1 cellular context compared by ENCODE assay signal in the genomic region with DNA sequence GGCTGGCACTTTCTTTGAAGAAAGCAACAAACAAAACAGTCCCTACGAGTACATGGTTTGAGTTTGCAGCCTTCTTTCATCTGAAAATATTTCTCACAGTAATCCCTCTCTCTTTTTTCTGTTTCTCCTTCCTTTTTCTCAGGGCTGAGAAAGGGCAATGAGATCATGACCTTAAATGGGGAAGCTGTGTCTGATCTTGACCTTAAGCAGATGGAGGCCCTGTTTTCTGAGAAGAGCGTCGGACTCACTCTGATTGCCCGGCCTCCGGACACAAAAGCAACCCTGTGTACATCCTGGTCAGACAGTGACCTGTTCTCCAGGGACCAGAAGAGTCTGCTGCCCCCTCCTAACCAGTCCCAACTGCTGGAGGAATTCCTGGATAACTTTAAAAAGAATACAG.
TF ChIP-seq lines count a peak whose summit lies in the region.

No MANE protein-coding gene starts in this region.

TF ChIP-seq in GM12878, 131 proteins besides CTCF, POLR2A, EP300 and RAD21:
- TF ChIP-seq, protein P1, sequence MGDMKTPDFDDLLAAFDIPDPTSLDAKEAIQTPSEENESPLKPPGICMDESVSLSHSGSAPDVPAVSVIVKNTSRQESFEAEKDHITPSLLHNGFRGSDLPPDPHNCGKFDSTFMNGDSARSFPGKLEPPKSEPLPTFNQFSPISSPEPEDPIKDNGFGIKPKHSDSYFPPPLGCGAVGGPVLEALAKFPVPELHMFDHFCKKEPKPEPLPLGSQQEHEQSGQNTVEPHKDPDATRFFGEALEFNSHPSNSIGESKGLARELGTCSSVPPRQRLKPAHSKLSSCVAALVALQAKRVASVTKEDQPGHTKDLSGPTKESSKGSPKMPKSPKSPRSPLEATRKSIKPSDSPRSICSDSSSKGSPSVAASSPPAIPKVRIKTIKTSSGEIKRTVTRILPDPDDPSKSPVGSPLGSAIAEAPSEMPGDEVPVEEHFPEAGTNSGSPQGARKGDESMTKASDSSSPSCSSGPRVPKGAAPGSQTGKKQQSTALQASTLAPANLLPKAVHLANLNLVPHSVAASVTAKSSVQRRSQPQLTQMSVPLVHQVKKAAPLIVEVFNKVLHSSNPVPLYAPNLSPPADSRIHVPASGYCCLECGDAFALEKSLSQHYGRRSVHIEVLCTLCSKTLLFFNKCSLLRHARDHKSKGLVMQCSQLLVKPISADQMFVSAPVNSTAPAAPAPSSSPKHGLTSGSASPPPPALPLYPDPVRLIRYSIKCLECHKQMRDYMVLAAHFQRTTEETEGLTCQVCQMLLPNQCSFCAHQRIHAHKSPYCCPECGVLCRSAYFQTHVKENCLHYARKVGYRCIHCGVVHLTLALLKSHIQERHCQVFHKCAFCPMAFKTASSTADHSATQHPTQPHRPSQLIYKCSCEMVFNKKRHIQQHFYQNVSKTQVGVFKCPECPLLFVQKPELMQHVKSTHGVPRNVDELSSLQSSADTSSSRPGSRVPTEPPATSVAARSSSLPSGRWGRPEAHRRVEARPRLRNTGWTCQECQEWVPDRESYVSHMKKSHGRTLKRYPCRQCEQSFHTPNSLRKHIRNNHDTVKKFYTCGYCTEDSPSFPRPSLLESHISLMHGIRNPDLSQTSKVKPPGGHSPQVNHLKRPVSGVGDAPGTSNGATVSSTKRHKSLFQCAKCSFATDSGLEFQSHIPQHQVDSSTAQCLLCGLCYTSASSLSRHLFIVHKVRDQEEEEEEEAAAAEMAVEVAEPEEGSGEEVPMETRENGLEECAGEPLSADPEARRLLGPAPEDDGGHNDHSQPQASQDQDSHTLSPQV (IDR thresholded peaks at IDR 0.05) = peak; percentile 44; the same call in 1 of the 2 replicates
- TF ChIP-seq ESRRA (IDR thresholded peaks at IDR 0.05; ENCODE audit: low read length) = peak; percentile 63; the same call in 1 of the 2 replicates
- TF ChIP-seq NR2C1 (IDR thresholded peaks at IDR 0.05) = 0 out of 2 replicates have a peak, but pooled peaks have one; percentile 33
- TF ChIP-seq POLR2AphosphoS5 (IDR thresholded peaks at IDR 0.05; ENCODE audit: low read length) = peak; percentile 64; the same call in 1 of the 2 replicates
- TF ChIP-seq BHLHE40 (IDR thresholded peaks at IDR 0.05; ENCODE audit: borderline replicate concordance in 1 of 2, low read depth in 2 of 2, low read length in 1 of 2) = peak in 1 of 2 experiments; percentile 6; a peak in 1 of 4 replicates
- TF ChIP-seq MEF2B (IDR thresholded peaks at IDR 0.05; ENCODE audit: partially characterized antibody, poor library complexity, severe bottlenecking) = peak; percentile 53
- TF ChIP-seq HCFC1 (IDR thresholded peaks at IDR 0.05; ENCODE audit: low read length) = no peak
- 0 out of 2 replicates have a peak, but pooled peaks have one; percentile 46 for TF ChIP-seq RB1 (IDR thresholded peaks at IDR 0.05; ENCODE audit: borderline replicate concordance)
- TF ChIP-seq BCL11A (IDR thresholded peaks at IDR 0.05; ENCODE audit: low read depth, low read length) = no peak
- TF ChIP-seq, protein P2, sequence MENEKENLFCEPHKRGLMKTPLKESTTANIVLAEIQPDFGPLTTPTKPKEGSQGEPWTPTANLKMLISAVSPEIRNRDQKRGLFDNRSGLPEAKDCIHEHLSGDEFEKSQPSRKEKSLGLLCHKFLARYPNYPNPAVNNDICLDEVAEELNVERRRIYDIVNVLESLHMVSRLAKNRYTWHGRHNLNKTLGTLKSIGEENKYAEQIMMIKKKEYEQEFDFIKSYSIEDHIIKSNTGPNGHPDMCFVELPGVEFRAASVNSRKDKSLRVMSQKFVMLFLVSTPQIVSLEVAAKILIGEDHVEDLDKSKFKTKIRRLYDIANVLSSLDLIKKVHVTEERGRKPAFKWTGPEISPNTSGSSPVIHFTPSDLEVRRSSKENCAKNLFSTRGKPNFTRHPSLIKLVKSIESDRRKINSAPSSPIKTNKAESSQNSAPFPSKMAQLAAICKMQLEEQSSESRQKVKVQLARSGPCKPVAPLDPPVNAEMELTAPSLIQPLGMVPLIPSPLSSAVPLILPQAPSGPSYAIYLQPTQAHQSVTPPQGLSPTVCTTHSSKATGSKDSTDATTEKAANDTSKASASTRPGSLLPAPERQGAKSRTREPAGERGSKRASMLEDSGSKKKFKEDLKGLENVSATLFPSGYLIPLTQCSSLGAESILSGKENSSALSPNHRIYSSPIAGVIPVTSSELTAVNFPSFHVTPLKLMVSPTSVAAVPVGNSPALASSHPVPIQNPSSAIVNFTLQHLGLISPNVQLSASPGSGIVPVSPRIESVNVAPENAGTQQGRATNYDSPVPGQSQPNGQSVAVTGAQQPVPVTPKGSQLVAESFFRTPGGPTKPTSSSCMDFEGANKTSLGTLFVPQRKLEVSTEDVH (IDR thresholded peaks at IDR 0.05; ENCODE audit: low read depth, partially characterized antibody) = no peak
- TF ChIP-seq, protein P3, sequence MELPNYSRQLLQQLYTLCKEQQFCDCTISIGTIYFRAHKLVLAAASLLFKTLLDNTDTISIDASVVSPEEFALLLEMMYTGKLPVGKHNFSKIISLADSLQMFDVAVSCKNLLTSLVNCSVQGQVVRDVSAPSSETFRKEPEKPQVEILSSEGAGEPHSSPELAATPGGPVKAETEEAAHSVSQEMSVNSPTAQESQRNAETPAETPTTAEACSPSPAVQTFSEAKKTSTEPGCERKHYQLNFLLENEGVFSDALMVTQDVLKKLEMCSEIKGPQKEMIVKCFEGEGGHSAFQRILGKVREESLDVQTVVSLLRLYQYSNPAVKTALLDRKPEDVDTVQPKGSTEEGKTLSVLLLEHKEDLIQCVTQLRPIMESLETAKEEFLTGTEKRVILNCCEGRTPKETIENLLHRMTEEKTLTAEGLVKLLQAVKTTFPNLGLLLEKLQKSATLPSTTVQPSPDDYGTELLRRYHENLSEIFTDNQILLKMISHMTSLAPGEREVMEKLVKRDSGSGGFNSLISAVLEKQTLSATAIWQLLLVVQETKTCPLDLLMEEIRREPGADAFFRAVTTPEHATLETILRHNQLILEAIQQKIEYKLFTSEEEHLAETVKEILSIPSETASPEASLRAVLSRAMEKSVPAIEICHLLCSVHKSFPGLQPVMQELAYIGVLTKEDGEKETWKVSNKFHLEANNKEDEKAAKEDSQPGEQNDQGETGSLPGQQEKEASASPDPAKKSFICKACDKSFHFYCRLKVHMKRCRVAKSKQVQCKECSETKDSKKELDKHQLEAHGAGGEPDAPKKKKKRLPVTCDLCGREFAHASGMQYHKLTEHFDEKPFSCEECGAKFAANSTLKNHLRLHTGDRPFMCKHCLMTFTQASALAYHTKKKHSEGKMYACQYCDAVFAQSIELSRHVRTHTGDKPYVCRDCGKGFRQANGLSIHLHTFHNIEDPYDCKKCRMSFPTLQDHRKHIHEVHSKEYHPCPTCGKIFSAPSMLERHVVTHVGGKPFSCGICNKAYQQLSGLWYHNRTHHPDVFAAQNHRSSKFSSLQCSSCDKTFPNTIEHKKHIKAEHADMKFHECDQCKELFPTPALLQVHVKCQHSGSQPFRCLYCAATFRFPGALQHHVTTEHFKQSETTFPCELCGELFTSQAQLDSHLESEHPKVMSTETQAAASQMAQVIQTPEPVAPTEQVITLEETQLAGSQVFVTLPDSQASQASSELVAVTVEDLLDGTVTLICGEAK (IDR thresholded peaks at IDR 0.05; ENCODE audit: borderline replicate concordance) = no peak
- TF ChIP-seq NR2F1 (conservative IDR thresholded peaks at IDR 0.05) = peak; percentile 94
- TF ChIP-seq EED (IDR thresholded peaks at IDR 0.05; ENCODE audit: low read depth) = no peak
- TF ChIP-seq, protein P4, sequence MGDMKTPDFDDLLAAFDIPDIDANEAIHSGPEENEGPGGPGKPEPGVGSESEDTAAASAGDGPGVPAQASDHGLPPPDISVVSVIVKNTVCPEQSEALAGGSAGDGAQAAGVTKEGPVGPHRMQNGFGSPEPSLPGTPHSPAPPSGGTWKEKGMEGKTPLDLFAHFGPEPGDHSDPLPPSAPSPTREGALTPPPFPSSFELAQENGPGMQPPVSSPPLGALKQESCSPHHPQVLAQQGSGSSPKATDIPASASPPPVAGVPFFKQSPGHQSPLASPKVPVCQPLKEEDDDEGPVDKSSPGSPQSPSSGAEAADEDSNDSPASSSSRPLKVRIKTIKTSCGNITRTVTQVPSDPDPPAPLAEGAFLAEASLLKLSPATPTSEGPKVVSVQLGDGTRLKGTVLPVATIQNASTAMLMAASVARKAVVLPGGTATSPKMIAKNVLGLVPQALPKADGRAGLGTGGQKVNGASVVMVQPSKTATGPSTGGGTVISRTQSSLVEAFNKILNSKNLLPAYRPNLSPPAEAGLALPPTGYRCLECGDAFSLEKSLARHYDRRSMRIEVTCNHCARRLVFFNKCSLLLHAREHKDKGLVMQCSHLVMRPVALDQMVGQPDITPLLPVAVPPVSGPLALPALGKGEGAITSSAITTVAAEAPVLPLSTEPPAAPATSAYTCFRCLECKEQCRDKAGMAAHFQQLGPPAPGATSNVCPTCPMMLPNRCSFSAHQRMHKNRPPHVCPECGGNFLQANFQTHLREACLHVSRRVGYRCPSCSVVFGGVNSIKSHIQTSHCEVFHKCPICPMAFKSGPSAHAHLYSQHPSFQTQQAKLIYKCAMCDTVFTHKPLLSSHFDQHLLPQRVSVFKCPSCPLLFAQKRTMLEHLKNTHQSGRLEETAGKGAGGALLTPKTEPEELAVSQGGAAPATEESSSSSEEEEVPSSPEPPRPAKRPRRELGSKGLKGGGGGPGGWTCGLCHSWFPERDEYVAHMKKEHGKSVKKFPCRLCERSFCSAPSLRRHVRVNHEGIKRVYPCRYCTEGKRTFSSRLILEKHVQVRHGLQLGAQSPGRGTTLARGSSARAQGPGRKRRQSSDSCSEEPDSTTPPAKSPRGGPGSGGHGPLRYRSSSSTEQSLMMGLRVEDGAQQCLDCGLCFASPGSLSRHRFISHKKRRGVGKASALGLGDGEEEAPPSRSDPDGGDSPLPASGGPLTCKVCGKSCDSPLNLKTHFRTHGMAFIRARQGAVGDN (IDR thresholded peaks at IDR 0.05) = peak; percentile 75
- no peak for TF ChIP-seq CHD4 (IDR thresholded peaks at IDR 0.05)
- 0 out of 2 replicates have a peak, but pooled peaks have one; percentile 13 for TF ChIP-seq MTA2 (IDR thresholded peaks at IDR 0.05; ENCODE audit: low read depth)
- no peak for TF ChIP-seq CREM (IDR thresholded peaks at IDR 0.05; ENCODE audit: low read depth)
